In genomic region chr3:79297242-79297641, GRCh38 we compare ENCODE assay signal across 9 cellular contexts.
A peak's percentile ranks its signal among the peaks of the same experiment; 100 is the strongest.
DNase-seq lines count a peak whose midpoint lies in the region; ATAC-seq, FAIRE-seq and TF ChIP-seq lines count a peak whose summit lies in the region.
"Had no signal": no experiment of that assay in that cellular context is flagged by ENCODE, and none has a peak within 500 bp of the region (broad histone marks: within the 10 kb centered on the region; RNA-seq: fewer than 3 reads in every experiment).

No MANE protein-coding gene starts in this region.

- H3K36me3 ChIP-seq in mesendoderm (ENCODE audit: control insufficient read depth, insufficient read depth, low read length): no peaks in the 10 kb centered on the region

- no peak overlapping the region for H3K27ac ChIP-seq in mesendoderm (ENCODE audit: low read depth, low read length)

- H3K36me3 Mint-ChIP-seq in chondrocyte (ENCODE audit: low read depth): peaks cover 3% of the 10 kb centered on the region
- H3K36me3 Mint-ChIP-seq in activated T-helper 2 cell treated with anti-CD3 and anti-CD28 coated beads, Interferon-gamma antibody, Interleukin-2, Interleukin-4, amounts not matched to agents 10 μg/mL and 5 μg/mL and 100 μg/mL, durations not matched to agents 14 hours and 24 hours and 36 hours (ENCODE audit: low read depth): no peaks in the 10 kb centered on the region

- peak; percentile 92 for FAIRE-seq in H54 (lab: Jason Lieb, UNC)

- DNase-seq in H54 (ENCODE audit: insufficient read length, low spot score) (peak; percentile 11), NCI-H2227 (lab: John Stamatoyannopoulos, UW; ENCODE audit: unreplicated experiment) (peak; percentile 18), chondrocyte (ENCODE audit: low spot score) (no peak), renal cortical epithelial cell (ENCODE audit: low read depth) (peak; percentile 47), GM13977 (ENCODE audit: low spot score) (no peak), mesendoderm (no peak)
- DNase-seq in activated T-helper 2 cell treated with anti-CD3 and anti-CD28 coated beads, Interferon-gamma antibody, Interleukin-2, Interleukin-4, amounts not matched to agents 10 μg/mL and 5 μg/mL and 100 μg/mL, durations not matched to agents 14 hours and 24 hours and 36 hours (ENCODE audit: low spot score): no peak
- DNase-seq: central memory CD4-positive, alpha-beta T cell had no signal

- in situ Hi-C loops in GM13977 (cut with MboI; ENCODE audit: low pct_unique_long_range_greater_than_20kb, low sequenced_read_pairs, unreplicated experiment): no loop called here

- H3K4ac ChIP-seq in mesendoderm (ENCODE audit: low read depth, low read length): no peak overlapping the region

- peaks cover 9% of the 10 kb centered on the region for H3K4me1 Mint-ChIP-seq in chondrocyte (ENCODE audit: low read depth)
- no peaks in the 10 kb centered on the region for H3K4me1 Mint-ChIP-seq in activated T-helper 2 cell treated with anti-CD3 and anti-CD28 coated beads, Interferon-gamma antibody, Interleukin-2, Interleukin-4, amounts not matched to agents 10 μg/mL and 5 μg/mL and 100 μg/mL, durations not matched to agents 14 hours and 24 hours and 36 hours (ENCODE audit: low read depth)

- H3K27ac Mint-ChIP-seq in chondrocyte (ENCODE audit: unreplicated experiment): peak overlapping the region; percentile 57
- no peak overlapping the region for H3K27ac Mint-ChIP-seq in activated T-helper 2 cell treated with anti-CD3 and anti-CD28 coated beads, Interferon-gamma antibody, Interleukin-2, Interleukin-4, amounts not matched to agents 10 μg/mL and 5 μg/mL and 100 μg/mL, durations not matched to agents 14 hours and 24 hours and 36 hours

- ATAC-seq in HG03025 (IDR thresholded peaks at IDR 0.05; ENCODE audit: low FRiP score, unreplicated experiment): no peak

- no peak overlapping the region for H3K4me3 Mint-ChIP-seq in chondrocyte (ENCODE audit: unreplicated experiment)
- no peak overlapping the region for H3K4me3 Mint-ChIP-seq in activated T-helper 2 cell treated with anti-CD3 and anti-CD28 coated beads, Interferon-gamma antibody, Interleukin-2, Interleukin-4, amounts not matched to agents 10 μg/mL and 5 μg/mL and 100 μg/mL, durations not matched to agents 14 hours and 24 hours and 36 hours (ENCODE audit: low read depth)

- no peak overlapping the region for H3K4me3 ChIP-seq in mesendoderm (ENCODE audit: low read length)

- no peak overlapping the region for H4K5ac ChIP-seq in mesendoderm (ENCODE audit: low read length)

- H2BK120ac ChIP-seq in mesendoderm (ENCODE audit: low read depth, low read length): no peak overlapping the region

- no peak overlapping the region for H3K18ac ChIP-seq in mesendoderm (ENCODE audit: low read length)

- H3K4me2 ChIP-seq in mesendoderm (ENCODE audit: low read length): no peak overlapping the region

- H2BK15ac ChIP-seq in mesendoderm (replicated peaks; ENCODE audit: low read depth): no peak overlapping the region

- H3K79me2 ChIP-seq in mesendoderm (ENCODE audit: control insufficient read depth, insufficient read depth, low read length): no peaks in the 10 kb centered on the region

- H3K23ac ChIP-seq in mesendoderm (ENCODE audit: low read length): no peak overlapping the region

- H3K9ac ChIP-seq in mesendoderm (ENCODE audit: low read length): no peak overlapping the region

- H2AK5ac ChIP-seq in mesendoderm (ENCODE audit: low read length): no peak overlapping the region

- H4K8ac ChIP-seq in mesendoderm (ENCODE audit: low read depth, low read length): no peak overlapping the region

- H2BK5ac ChIP-seq in mesendoderm (ENCODE audit: low read length): no peak overlapping the region

- H3K27me3 ChIP-seq in mesendoderm (ENCODE audit: insufficient read depth, low read length, poor library complexity): no peaks in the 10 kb centered on the region

- no peaks in the 10 kb centered on the region for H3K27me3 Mint-ChIP-seq in chondrocyte (ENCODE audit: low read depth)
- no peaks in the 10 kb centered on the region for H3K27me3 Mint-ChIP-seq in activated T-helper 2 cell treated with anti-CD3 and anti-CD28 coated beads, Interferon-gamma antibody, Interleukin-2, Interleukin-4, amounts not matched to agents 10 μg/mL and 5 μg/mL and 100 μg/mL, durations not matched to agents 14 hours and 24 hours and 36 hours (ENCODE audit: low read depth)

- H3K56ac ChIP-seq in mesendoderm (ENCODE audit: low read length): no peak overlapping the region

- H3K79me1 ChIP-seq in mesendoderm (ENCODE audit: low read length): no peaks in the 10 kb centered on the region

- H3K9me3 Mint-ChIP-seq in chondrocyte (ENCODE audit: low read depth): peaks cover 15% of the 10 kb centered on the region
- H3K9me3 Mint-ChIP-seq in activated T-helper 2 cell treated with anti-CD3 and anti-CD28 coated beads, Interferon-gamma antibody, Interleukin-2, Interleukin-4, amounts not matched to agents 10 μg/mL and 5 μg/mL and 100 μg/mL, durations not matched to agents 14 hours and 24 hours and 36 hours: peaks cover 34% of the 10 kb centered on the region

- intact Hi-C loops in activated T-helper 2 cell treated with anti-CD3 and anti-CD28 coated beads, Interferon-gamma antibody, Interleukin-2, Interleukin-4, amounts not matched to agents 10 μg/mL and 5 μg/mL and 100 μg/mL, durations not matched to agents 14 hours and 24 hours and 36 hours (cut with micrococcal nuclease): no loop called here

- TF ChIP-seq CTCF in chondrocyte (IDR thresholded peaks at IDR 0.05): no peak
- TF ChIP-seq CTCF in GM13977 (IDR thresholded peaks at IDR 0.05; ENCODE audit: extremely low read depth, insufficient read depth, missing control alignments): no peak

- no peak for TF ChIP-seq POLR2A in H54 (IDR thresholded peaks at IDR 0.05; ENCODE audit: low read depth, low read length)

- H3K4me1 ChIP-seq in mesendoderm (ENCODE audit: control insufficient read depth, low read depth, low read length): no peaks in the 10 kb centered on the region

Comparison
In these comparisons a context has a peak if more than half of its experiments do, and no peak if none do; other contexts are left out.
1. DNase-seq: peak in H54 (single experiment), NCI-H2227 (single experiment) and renal cortical epithelial cell (single experiment); none in chondrocyte (single experiment), GM13977 (single experiment), mesendoderm (single experiment) and activated T-helper 2 cell treated with anti-CD3 and anti-CD28 coated beads, Interferon-gamma antibody, Interleukin-2, Interleukin-4, amounts not matched to agents 10 μg/mL and 5 μg/mL and 100 μg/mL, durations not matched to agents 14 hours and 24 hours and 36 hours (single experiment).